6 cellular contexts compared by ENCODE assay signal in the genomic region with DNA sequence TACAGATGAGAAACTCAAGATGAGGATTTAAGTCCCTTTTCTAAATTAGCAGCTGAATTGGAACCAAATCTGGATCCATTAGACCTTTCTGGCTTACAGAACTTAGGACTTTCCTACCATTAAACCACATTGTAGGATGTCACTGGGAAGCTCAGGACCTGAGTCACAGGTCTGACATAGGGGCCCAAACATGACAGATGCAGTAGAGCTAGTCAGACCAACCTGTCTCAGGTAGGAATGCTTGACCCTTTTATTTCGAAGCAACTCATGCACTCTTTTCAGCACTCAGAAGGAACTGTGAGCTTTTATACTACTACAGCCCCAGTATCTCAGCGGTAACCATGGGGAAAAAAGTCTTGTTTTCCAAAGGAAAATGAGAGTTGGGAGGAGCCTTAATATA. TPM values are rescaled to one million over a fixed set of nuclear protein-coding genes. Genes with fewer than 3 reads are reported as not detected.
A peak's percentile ranks its signal among the peaks of the same experiment; 100 is the strongest.
DNase-seq lines count a peak whose midpoint lies in the region; ATAC-seq, FAIRE-seq and TF ChIP-seq lines count a peak whose summit lies in the region.

No MANE protein-coding gene starts in this region.

- TF ChIP-seq POLR2A in endothelial cell of umbilical vein (IDR thresholded peaks at IDR 0.05; ENCODE audit: low read depth, low read length), result no peak
- no peak for TF ChIP-seq POLR2A in stomach (IDR thresholded peaks at IDR 0.05)

- 66 to 87% (median 78%) methylated on average over 2 of the region's 2 CpGs for WGBS in stomach, 5 donors

- H2AFZ ChIP-seq in endothelial cell of umbilical vein (ENCODE audit: low read depth, low read length), result no peak overlapping the region

- TF ChIP-seq CTCF in endothelial cell of umbilical vein (IDR thresholded peaks at IDR 0.05; ENCODE audit: extremely low read depth in 1 of 2, insufficient read depth in 1 of 2, low read depth in 1 of 2, low read length in 2 of 2) (no peak), stomach (IDR thresholded peaks at IDR 0.05) (no peak)

- TF ChIP-seq EP300 in stomach (IDR thresholded peaks at IDR 0.05), result no peak

- peak; percentile 38 for FAIRE-seq in endothelial cell of umbilical vein (lab: Jason Lieb, UNC)

- H3K36me3 Mint-ChIP-seq in activated CD4-positive, alpha-beta T cell treated with anti-CD3 and anti-CD28 coated beads, Interleukin-2, amount 10 ng/mL, durations not matched to agents 7 days and 5 days (ENCODE audit: low read depth), result peaks cover 67% of the 10 kb centered on the region

- H3K4me1 ChIP-seq in endothelial cell of umbilical vein (ENCODE audit: control insufficient read depth, extremely low read depth, insufficient read depth, low read length) (peaks cover 44% of the 10 kb centered on the region), stomach (peaks cover 59 to 79% (median 68%) of the 10 kb centered on the region in 4 donors)

- no peaks in the 10 kb centered on the region for H3K9me3 Mint-ChIP-seq in activated CD4-positive, alpha-beta T cell treated with anti-CD3 and anti-CD28 coated beads, Interleukin-2, amount 10 ng/mL, durations not matched to agents 7 days and 5 days

- DNase-seq in activated CD4-positive, alpha-beta T cell treated with anti-CD3 and anti-CD28 coated beads, Interleukin-2, amount 10 ng/mL, durations not matched to agents 7 days and 5 days, result no peak
- DNase-seq in activated CD4-positive, alpha-beta T cell treated with anti-CD3 and anti-CD28 coated beads for 4 hours, result no peak
- DNase-seq in endothelial cell of umbilical vein (ENCODE audit: low read depth, low spot score), result no peak
- DNase-seq in stomach, result no peak
- no peak for DNase-seq in germinal center (ENCODE audit: low spot score)

- H3K27ac ChIP-seq in endothelial cell of umbilical vein (ENCODE audit: insufficient read depth, low read depth, low read length) (peak overlapping the region; percentile 42), stomach (peak overlapping the region in 4 of 5 donors; percentile 86 to 92 (median 88))

- POLR2A ChIA-PET in activated CD4-positive, alpha-beta T cell treated with anti-CD3 and anti-CD28 coated beads, Interleukin-2, amount 10 ng/mL, durations not matched to agents 7 days and 5 days (lab: Charles Lee), result interaction anchor here (0.6 kb wide), 1 partner anchor 171 kb away, joined by 3 read pairs; no protein-coding TSS in a partner anchor
- POLR2A ChIA-PET in endothelial cell of umbilical vein (lab: Charles Lee), result no interaction called here

- no peaks in the 10 kb centered on the region for H3K9me3 ChIP-seq in endothelial cell of umbilical vein (replicated peaks; ENCODE audit: control insufficient read depth, insufficient read depth, low read length)
- H3K9me3 ChIP-seq in stomach, result no peaks in the 10 kb centered on the region

- H3K36me3 ChIP-seq in endothelial cell of umbilical vein (ENCODE audit: control insufficient read depth in 2 of 2, extremely low read depth in 1 of 2, insufficient read depth in 2 of 2, low read length in 2 of 2) (peaks cover 0 to 16% of the 10 kb centered on the region in 2 experiments), stomach (peaks cover 14 to 41% (median 27%) of the 10 kb centered on the region in 4 donors)

- H3K9ac ChIP-seq in endothelial cell of umbilical vein (replicated peaks; ENCODE audit: extremely low read depth, insufficient read depth, low read length), result no peak overlapping the region

- H3K27ac Mint-ChIP-seq in activated CD4-positive, alpha-beta T cell treated with anti-CD3 and anti-CD28 coated beads, Interleukin-2, amount 10 ng/mL, durations not matched to agents 7 days and 5 days, result peak overlapping the region; percentile 89

- H3K4me2 ChIP-seq in endothelial cell of umbilical vein (ENCODE audit: insufficient read depth, low read length), result peak overlapping the region; percentile 34

- H3K9me1 ChIP-seq in endothelial cell of umbilical vein (replicated peaks; ENCODE audit: control insufficient read depth, extremely low read depth, insufficient read depth, low read length), result no peaks in the 10 kb centered on the region

- no peaks in the 10 kb centered on the region for H4K20me1 ChIP-seq in endothelial cell of umbilical vein (replicated peaks; ENCODE audit: control insufficient read depth, extremely low read depth, insufficient read depth, low read length)

- no peak overlapping the region for H3K4me3 ChIP-seq in endothelial cell of umbilical vein (replicated peaks in 1 of 3; ENCODE audit: insufficient read depth in 1 of 3, low read depth in 1 of 3, low read length in 3 of 3)
- no peak overlapping the region for H3K4me3 ChIP-seq in stomach

- peaks cover 83% of the 10 kb centered on the region for H3K4me1 Mint-ChIP-seq in activated CD4-positive, alpha-beta T cell treated with anti-CD3 and anti-CD28 coated beads, Interleukin-2, amount 10 ng/mL, durations not matched to agents 7 days and 5 days

- BruUV-seq in endothelial cell of umbilical vein (replicated peaks; lab: Mats Ljungman, UMichigan), result no TSS peak

- peak overlapping the region; percentile 55 for H3K4me3 Mint-ChIP-seq in activated CD4-positive, alpha-beta T cell treated with anti-CD3 and anti-CD28 coated beads, Interleukin-2, amount 10 ng/mL, durations not matched to agents 7 days and 5 days

- intact Hi-C loops in endothelial cell of umbilical vein (cut with micrococcal nuclease), result loop anchor here (1.0 to 5.0 kb wide), 2 partner anchors 169 to 187 kb away; a partner anchor contains a TSS
- intact Hi-C loops in stomach (cut with DNase I; ENCODE audit: low total_unique reads), result no loop called here

- H3K79me2 ChIP-seq in endothelial cell of umbilical vein (ENCODE audit: control insufficient read depth, insufficient read depth, low read length), result peaks cover 35% of the 10 kb centered on the region

- dilution Hi-C loops in endothelial cell of umbilical vein (cut with MboI; ENCODE audit: extremely low pct_ligation_motif_present, low sequenced_read_pairs), result no loop called here

- H3K27me3 ChIP-seq in endothelial cell of umbilical vein (ENCODE audit: control insufficient read depth in 2 of 2, insufficient read depth in 2 of 2, low read length in 2 of 2) (no peaks in the 10 kb centered on the region), stomach (no peaks in the 10 kb centered on the region)

- CTCF ChIA-PET in activated CD4-positive, alpha-beta T cell treated with anti-CD3 and anti-CD28 coated beads, Interleukin-2, amount 10 ng/mL, durations not matched to agents 7 days and 5 days (lab: Charles Lee), result interaction anchor here (0.5 to 2.3 kb wide), 8 partner anchors 9 to 187 kb away, joined by 3 to 13 read pairs (median 4); no protein-coding TSS in a partner anchor
- CTCF ChIA-PET in endothelial cell of umbilical vein (lab: Charles Lee), result interaction anchor here (1.6 to 4.8 kb wide), 3 partner anchors 8 to 187 kb away, joined by 3 to 30 read pairs (median 4); no protein-coding TSS in a partner anchor

- ATAC-seq in HG03565 (IDR thresholded peaks at IDR 0.05; ENCODE audit: unreplicated experiment), result no peak

- no peaks in the 10 kb centered on the region for H3K27me3 Mint-ChIP-seq in activated CD4-positive, alpha-beta T cell treated with anti-CD3 and anti-CD28 coated beads, Interleukin-2, amount 10 ng/mL, durations not matched to agents 7 days and 5 days

RNA-seq across cellular contexts. Expression of a gene that starts 2.5 kb away (rescaled TPM):
- 10 to 100 TPM; 28.3 to 34.4 TPM for total RNA-seq in activated CD4-positive, alpha-beta T cell treated with anti-CD3 and anti-CD28 coated beads, Interleukin-2, amount 10 ng/mL, durations not matched to agents 7 days and 5 days
- total RNA-seq in endothelial cell of umbilical vein, result 20.6 and 20.7 TPM in 2 replicates
- 43.6 and 44.0 TPM in 2 replicates for polyA plus RNA-seq in endothelial cell of umbilical vein
- polyA plus RNA-seq in endothelial cell of umbilical vein (2011; cell fraction: cytosol; rRNA removed), result 32.0 and 40.5 TPM in 2 replicates
- 103 and 115 TPM in 2 replicates for polyA plus RNA-seq in endothelial cell of umbilical vein (2011; cell fraction: nucleus; rRNA removed)
- 14.9 and 21.9 TPM in 2 replicates for polyA plus RNA-seq in endothelial cell of umbilical vein (2012)
- polyA minus RNA-seq in endothelial cell of umbilical vein, result 12.3 and 12.4 TPM in 2 replicates
- 6.3 TPM for polyA minus RNA-seq in endothelial cell of umbilical vein (2011; cell fraction: cytosol; rRNA and poly(A)+ RNA removed)
- polyA minus RNA-seq in endothelial cell of umbilical vein (2011; cell fraction: nucleus; rRNA and poly(A)+ RNA removed), result 7.5 and 10.4 TPM in 2 replicates
- total RNA-seq in stomach, result 10 to 100 TPM in 4 of 5 donors, 1 to 10 TPM in 1; 1.8 to 87.2 (median 12.3) TPM
- polyA plus RNA-seq in stomach, result 10 to 100 TPM; 31.5 to 65.3 (median 33.7) TPM

RNA-seq across cellular contexts. Expression of a gene that starts 2.6 kb away (rescaled TPM):
- 100 to 1,000 TPM; 142 to 152 TPM for total RNA-seq in activated CD4-positive, alpha-beta T cell treated with anti-CD3 and anti-CD28 coated beads, Interleukin-2, amount 10 ng/mL, durations not matched to agents 7 days and 5 days
- total RNA-seq in endothelial cell of umbilical vein, result 201 and 203 TPM in 2 replicates
- polyA plus RNA-seq in endothelial cell of umbilical vein, result 293 and 356 TPM in 2 replicates
- polyA plus RNA-seq in endothelial cell of umbilical vein (2011; cell fraction: cytosol; rRNA removed), result 308 and 363 TPM in 2 replicates
- polyA plus RNA-seq in endothelial cell of umbilical vein (2011; cell fraction: nucleus; rRNA removed), result 110 and 116 TPM in 2 replicates
- 140 and 160 TPM in 2 replicates for polyA plus RNA-seq in endothelial cell of umbilical vein (2012)
- 116 and 133 TPM in 2 replicates for polyA minus RNA-seq in endothelial cell of umbilical vein
- polyA minus RNA-seq in endothelial cell of umbilical vein (2011; cell fraction: cytosol; rRNA and poly(A)+ RNA removed), result 138 TPM
- 22.7 TPM in 2 replicates for polyA minus RNA-seq in endothelial cell of umbilical vein (2011; cell fraction: nucleus; rRNA and poly(A)+ RNA removed)
- total RNA-seq in stomach, result 100 to 1,000 TPM in 3 of 5 donors, 10 to 100 TPM in 2; 82.4 to 201 (median 127) TPM
- polyA plus RNA-seq in stomach, result 100 to 1,000 TPM; 140 to 177 (median 171) TPM

RNA-seq across cellular contexts. Expression of a gene that starts 10.7 kb away (rescaled TPM):
- total RNA-seq in activated CD4-positive, alpha-beta T cell treated with anti-CD3 and anti-CD28 coated beads, Interleukin-2, amount 10 ng/mL, durations not matched to agents 7 days and 5 days, result 100 to 1,000 TPM; 107 to 109 TPM
- total RNA-seq in endothelial cell of umbilical vein (30.5 and 44.2 TPM in 2 replicates), stomach (10 to 100 TPM in 4 of 5 donors, 1 to 10 TPM in 1; 6.8 to 86.9 (median 25.0) TPM)
- polyA plus RNA-seq in endothelial cell of umbilical vein (38.4 and 49.9 TPM in 2 replicates), stomach (10 to 100 TPM in 2 of 3 donors, 1 to 10 TPM in 1; 7.6 to 17.8 (median 15.0) TPM)
- polyA plus RNA-seq in endothelial cell of umbilical vein (2011; cell fraction: cytosol; rRNA removed), result 13.9 and 28.1 TPM in 2 replicates
- polyA plus RNA-seq in endothelial cell of umbilical vein (2011; cell fraction: nucleus; rRNA removed), result 37.6 and 47.7 TPM in 2 replicates
- polyA plus RNA-seq in endothelial cell of umbilical vein (2012), result 5.6 and 6.2 TPM in 2 replicates
- polyA minus RNA-seq in endothelial cell of umbilical vein, result 7.9 and 9.5 TPM in 2 replicates
- 17.3 TPM for polyA minus RNA-seq in endothelial cell of umbilical vein (2011; cell fraction: cytosol; rRNA and poly(A)+ RNA removed)
- polyA minus RNA-seq in endothelial cell of umbilical vein (2011; cell fraction: nucleus; rRNA and poly(A)+ RNA removed), result 10.5 and 18.2 TPM in 2 replicates

RNA-seq across cellular contexts. Expression of a gene that starts 50.5 kb away (rescaled TPM):
- 100 to 1,000 TPM; 123 to 132 TPM for total RNA-seq in activated CD4-positive, alpha-beta T cell treated with anti-CD3 and anti-CD28 coated beads, Interleukin-2, amount 10 ng/mL, durations not matched to agents 7 days and 5 days
- total RNA-seq in endothelial cell of umbilical vein (151 and 160 TPM in 2 replicates), stomach (100 to 1,000 TPM in 3 of 5 donors, 10 to 100 TPM in 2; 73.5 to 621 (median 187) TPM)
- polyA plus RNA-seq in endothelial cell of umbilical vein (370 and 475 TPM in 2 replicates), stomach (100 to 1,000 TPM in 1 of 3 donors, 10 to 100 TPM in 2; 92.9 to 135 (median 98.0) TPM)
- 338 and 363 TPM in 2 replicates for polyA plus RNA-seq in endothelial cell of umbilical vein (2011; cell fraction: cytosol; rRNA removed)
- 205 and 244 TPM in 2 replicates for polyA plus RNA-seq in endothelial cell of umbilical vein (2011; cell fraction: nucleus; rRNA removed)
- 154 and 161 TPM in 2 replicates for polyA plus RNA-seq in endothelial cell of umbilical vein (2012)
- polyA minus RNA-seq in endothelial cell of umbilical vein, result 316 and 343 TPM in 2 replicates
- 192 TPM for polyA minus RNA-seq in endothelial cell of umbilical vein (2011; cell fraction: cytosol; rRNA and poly(A)+ RNA removed)
- polyA minus RNA-seq in endothelial cell of umbilical vein (2011; cell fraction: nucleus; rRNA and poly(A)+ RNA removed), result 84.3 and 117 TPM in 2 replicates

RNA-seq across cellular contexts. Expression of a gene that starts 56.8 kb away (rescaled TPM):
- 100 to 1,000 TPM; 124 to 132 TPM for total RNA-seq in activated CD4-positive, alpha-beta T cell treated with anti-CD3 and anti-CD28 coated beads, Interleukin-2, amount 10 ng/mL, durations not matched to agents 7 days and 5 days
- 4.3 and 4.8 TPM in 2 replicates for total RNA-seq in endothelial cell of umbilical vein
- 7.3 and 9.9 TPM in 2 replicates for polyA plus RNA-seq in endothelial cell of umbilical vein
- polyA plus RNA-seq in endothelial cell of umbilical vein (2011; cell fraction: cytosol; rRNA removed), result 5.6 and 7.6 TPM in 2 replicates
- polyA plus RNA-seq in endothelial cell of umbilical vein (2011; cell fraction: nucleus; rRNA removed), result 8.4 and 11.2 TPM in 2 replicates
- 5.1 and 7.5 TPM in 2 replicates for polyA plus RNA-seq in endothelial cell of umbilical vein (2012)
- 4.1 and 4.2 TPM in 2 replicates for polyA minus RNA-seq in endothelial cell of umbilical vein
- polyA minus RNA-seq in endothelial cell of umbilical vein (2011; cell fraction: cytosol; rRNA and poly(A)+ RNA removed), result 1.6 TPM
- 2.2 and 3.8 TPM in 2 replicates for polyA minus RNA-seq in endothelial cell of umbilical vein (2011; cell fraction: nucleus; rRNA and poly(A)+ RNA removed)
- 100 to 1,000 TPM in 1 of 5 donors, 10 to 100 TPM in 1, 1 to 10 TPM in 2, not detected in 1; 4.2 to 100 (median 12.5) TPM for total RNA-seq in stomach
- polyA plus RNA-seq in stomach, result 10 to 100 TPM; 19.0 to 34.3 (median 26.9) TPM
